In the genomic region with DNA sequence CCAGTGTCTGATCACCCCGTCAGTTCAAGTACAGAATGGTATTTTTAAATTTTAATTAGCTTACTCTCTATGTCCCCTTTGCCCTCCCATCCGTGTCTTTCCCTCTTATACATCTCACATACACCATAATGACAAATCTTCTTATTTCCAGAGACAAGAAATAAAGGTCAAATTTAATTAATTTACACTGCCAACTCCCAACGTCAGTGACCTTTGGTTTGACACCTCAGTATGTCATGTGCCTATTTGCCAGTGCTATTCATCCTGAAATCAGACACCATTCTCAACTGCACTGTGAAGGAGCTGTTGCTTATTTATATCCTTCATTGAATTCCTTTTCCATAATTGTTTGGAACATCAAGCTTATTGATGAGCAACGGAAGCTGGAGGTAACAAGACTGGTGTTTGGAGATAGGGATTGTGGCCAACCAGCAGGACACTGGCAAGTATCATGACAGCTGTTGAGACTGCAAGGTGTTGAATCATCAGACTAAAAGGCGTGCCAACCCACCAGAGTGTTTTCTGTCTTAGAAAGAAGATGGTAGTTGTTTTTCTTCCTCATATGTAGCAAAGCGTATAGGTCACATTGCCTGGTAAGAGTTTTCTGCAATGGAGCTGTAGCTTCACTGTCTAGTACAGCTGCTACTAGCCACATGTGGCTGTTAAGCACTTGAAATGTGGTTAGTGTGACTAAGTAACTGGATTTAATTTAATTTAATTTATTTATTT, we compare ENCODE assay signal across 11 cellular contexts. TPM values are rescaled to one million over a fixed set of nuclear protein-coding genes. Genes with fewer than 3 reads are reported as not detected.
DNase-seq lines count a peak whose midpoint lies in the region; ATAC-seq and TF ChIP-seq lines count a peak whose summit lies in the region.
"Had no signal": no experiment of that assay in that cellular context is flagged by ENCODE, and none has a peak within 500 bp of the region (broad histone marks: within the 10 kb centered on the region; RNA-seq: fewer than 3 reads in every experiment).

No MANE protein-coding gene starts in this region.

- no peaks in the 10 kb centered on the region for H3K27me3 ChIP-seq in CD4-positive, CD25-positive, alpha-beta regulatory T cell (ENCODE audit: control insufficient read depth, insufficient read depth, low read length)
- H3K27me3 ChIP-seq in osteoblast (ENCODE audit: insufficient read depth, low read length), result no peaks in the 10 kb centered on the region

- peaks cover 18 to 46% (median 30%) of the 10 kb centered on the region in 4 donors for H3K4me1 Mint-ChIP-seq in CD4-positive, CD25-positive, alpha-beta regulatory T cell

- H3K27me3 Mint-ChIP-seq in CD4-positive, CD25-positive, alpha-beta regulatory T cell, result no peaks in the 10 kb centered on the region
- H3K27me3 Mint-ChIP-seq: activated CD4-positive, alpha-beta T cell treated with anti-CD3 and anti-CD28 coated beads for 36 hours had no signal

- ATAC-seq in CD4-positive, CD25-positive, alpha-beta regulatory T cell (ENCODE audit: low read depth in 2 of 2), result no peak
- no peak for ATAC-seq in HG03378 (IDR thresholded peaks at IDR 0.05; ENCODE audit: unreplicated experiment)
- ATAC-seq: activated CD4-positive, alpha-beta T cell treated with anti-CD3 and anti-CD28 coated beads for 36 hours had no signal

- H3K4me1 ChIP-seq in CD4-positive, CD25-positive, alpha-beta regulatory T cell (ENCODE audit: control insufficient read depth, insufficient read depth, low read length, poor library complexity, severe bottlenecking), result peaks cover 35% of the 10 kb centered on the region
- H3K4me1 ChIP-seq in osteoblast (ENCODE audit: insufficient read depth, low read length), result peaks cover 37% of the 10 kb centered on the region

- H3K4me3 ChIP-seq in CD4-positive, CD25-positive, alpha-beta regulatory T cell (ENCODE audit: low read depth, low read length), result no peak overlapping the region
- H3K4me3 ChIP-seq in osteoblast (ENCODE audit: insufficient read depth, low read length), result no peak overlapping the region

- H2AFZ ChIP-seq in osteoblast (ENCODE audit: low read length), result no peak overlapping the region

- H3K4me2 ChIP-seq in osteoblast (ENCODE audit: insufficient read depth, low read length), result no peak overlapping the region

- no peaks in the 10 kb centered on the region for H3K9me3 Mint-ChIP-seq in CD4-positive, CD25-positive, alpha-beta regulatory T cell

- H3K36me3 ChIP-seq in CD4-positive, CD25-positive, alpha-beta regulatory T cell (ENCODE audit: control insufficient read depth, insufficient read depth, low read length), result peaks cover 37% of the 10 kb centered on the region
- peaks cover 33% of the 10 kb centered on the region for H3K36me3 ChIP-seq in osteoblast (ENCODE audit: insufficient read depth, low read length)

- H3K9me3 ChIP-seq in CD4-positive, CD25-positive, alpha-beta regulatory T cell (ENCODE audit: control insufficient read depth in 2 of 2, low read length in 2 of 2), result no peaks in the 10 kb centered on the region
- H3K9me3 ChIP-seq in osteoblast (ENCODE audit: low read depth, low read length), result no peaks in the 10 kb centered on the region

- peaks cover 3% of the 10 kb centered on the region for H4K20me1 ChIP-seq in osteoblast (ENCODE audit: insufficient read depth, low read length)

- H3K36me3 Mint-ChIP-seq in CD4-positive, CD25-positive, alpha-beta regulatory T cell, result peaks cover 26% of the 10 kb centered on the region

- H3K4me3 Mint-ChIP-seq in CD4-positive, CD25-positive, alpha-beta regulatory T cell, result no peak overlapping the region
- H3K4me3 Mint-ChIP-seq: activated CD4-positive, alpha-beta T cell treated with anti-CD3 and anti-CD28 coated beads for 36 hours had no signal

- peaks cover 22% of the 10 kb centered on the region for H3K79me2 ChIP-seq in osteoblast (ENCODE audit: insufficient read depth, low read length)

- H3K27ac ChIP-seq in CD4-positive, CD25-positive, alpha-beta regulatory T cell (ENCODE audit: insufficient read depth, low read length, poor library complexity, severe bottlenecking), result no peak overlapping the region
- peak overlapping the region; percentile 19 for H3K27ac ChIP-seq in osteoblast (ENCODE audit: low read depth, low read length)

- in situ Hi-C loops in GM13976 (cut with MboI; ENCODE audit: low sequenced_read_pairs, unreplicated experiment), result no loop called here

- DNase-seq in CD4-positive, CD25-positive, alpha-beta regulatory T cell, result no peak
- DNase-seq in SK-N-DZ (ENCODE audit: low spot score), result peak; percentile 35
- peak; percentile 53 for DNase-seq in fibroblast of the conjunctiva (ENCODE audit: low read depth)
- no peak for DNase-seq in osteoblast (ENCODE audit: insufficient read length, low spot score, missing footprints)
- no peak for DNase-seq in GM13976 (ENCODE audit: low spot score)
- DNase-seq in activated gamma-delta T cell (lab: John Stamatoyannopoulos, UW), result no peak
- no peak for DNase-seq in stimulated activated CD4-positive, alpha-beta T cell treated with anti-CD3 and anti-CD28 coated beads, Interleukin-4, amount 100 ng/mL, for 24 hours
- DNase-seq: activated CD4-positive, alpha-beta T cell treated with anti-CD3 and anti-CD28 coated beads for 36 hours; NCI-H187 treated with DMSO at 0.1 percent for 48 hours; stimulated activated naive CD4-positive, alpha-beta T cell had no signal

- TF ChIP-seq CTCF in osteoblast (IDR thresholded peaks at IDR 0.05; ENCODE audit: extremely low read depth, low read depth, low read length), result no peak
- TF ChIP-seq CTCF in GM13976 (IDR thresholded peaks at IDR 0.05; ENCODE audit: borderline replicate concordance, control extremely low read depth, extremely low read depth, insufficient read depth, missing control alignments), result no peak

- peak overlapping the region in 2 of 3 donors; percentile 33 to 62 for H3K27ac Mint-ChIP-seq in CD4-positive, CD25-positive, alpha-beta regulatory T cell
- H3K27ac Mint-ChIP-seq: activated CD4-positive, alpha-beta T cell treated with anti-CD3 and anti-CD28 coated beads for 36 hours had no signal

RNA-seq across cellular contexts. Expression of gene CALCOCO2, which starts 12.5 kb away (rescaled TPM):
- total RNA-seq in CD4-positive, CD25-positive, alpha-beta regulatory T cell, result 226 TPM
- 100 to 1,000 TPM; 179 to 240 (median 203) TPM for polyA plus RNA-seq in CD4-positive, CD25-positive, alpha-beta regulatory T cell
- polyA plus RNA-seq in SK-N-DZ (2014; cell fraction: cytosol; rRNA removed), result 24.5 and 35.7 TPM in 2 replicates
- 30.8 and 35.2 TPM in 2 replicates for polyA plus RNA-seq in SK-N-DZ (2014; cell fraction: nucleus; rRNA removed)
- total RNA-seq in osteoblast, result 103 and 105 TPM in 2 replicates

RNA-seq across cellular contexts. Expression of gene TTLL6, which starts 26.3 kb away (rescaled TPM):
- not detected for total RNA-seq in CD4-positive, CD25-positive, alpha-beta regulatory T cell
- polyA plus RNA-seq in CD4-positive, CD25-positive, alpha-beta regulatory T cell, result not detected
- polyA plus RNA-seq in SK-N-DZ (2014; cell fraction: cytosol; rRNA removed), result 0.03 and 0.14 TPM in 2 replicates
- polyA plus RNA-seq in SK-N-DZ (2014; cell fraction: nucleus; rRNA removed), result 0.50 and 1.2 TPM in 2 replicates
- not detected in 2 replicates for total RNA-seq in osteoblast
- total RNA-seq: activated CD4-positive, alpha-beta T cell treated with anti-CD3 and anti-CD28 coated beads for 36 hours had no signal

RNA-seq across cellular contexts. Expression of gene ATP5MC1, which starts 49.3 kb away (rescaled TPM):
- 20.2 TPM for total RNA-seq in CD4-positive, CD25-positive, alpha-beta regulatory T cell
- 100 to 1,000 TPM; 121 to 162 (median 146) TPM for polyA plus RNA-seq in CD4-positive, CD25-positive, alpha-beta regulatory T cell
- polyA plus RNA-seq in SK-N-DZ (2014; cell fraction: cytosol; rRNA removed), result 230 and 323 TPM in 2 replicates
- 199 and 251 TPM in 2 replicates for polyA plus RNA-seq in SK-N-DZ (2014; cell fraction: nucleus; rRNA removed)
- 17.4 and 21.7 TPM in 2 replicates for total RNA-seq in osteoblast

Comparison
In these comparisons a context has a peak if more than half of its experiments do, and no peak if none do; other contexts are left out.
1. DNase-seq: peak in SK-N-DZ (single experiment) and fibroblast of the conjunctiva (single experiment); none in CD4-positive, CD25-positive, alpha-beta regulatory T cell (0 of 3), osteoblast (single experiment), GM13976 (single experiment), activated gamma-delta T cell (single experiment) and stimulated activated CD4-positive, alpha-beta T cell treated with anti-CD3 and anti-CD28 coated beads, Interleukin-4, amount 100 ng/mL, for 24 hours (single experiment).